In genomic region chr1:9292361-9293240, GRCh38 we compare ENCODE assay signal across 8 cellular contexts. TPM values are rescaled to one million over a fixed set of nuclear protein-coding genes. Genes with fewer than 3 reads are reported as not detected.
DNase-seq lines count a peak whose midpoint lies in the region; ATAC-seq and TF ChIP-seq lines count a peak whose summit lies in the region.

TSS of gene SPSB1 (plus strand) at chr1:9292894. CDS start at chr1:9355892, 62,998 bp downstream.

- TF ChIP-seq CTCF in DOHH2 (IDR thresholded peaks at IDR 0.05; ENCODE audit: low read depth, low read length, poor library complexity, severe bottlenecking) (no peak), foreskin fibroblast (IDR thresholded peaks at IDR 0.05; ENCODE audit: low read depth, low read length) (no peak), nephron progenitor cell (IDR thresholded peaks at IDR 0.05) (no peak), suprapubic skin (IDR thresholded peaks at IDR 0.05) (no peak)

- H3K27ac Mint-ChIP-seq in nephron progenitor cell: no peak within 1 kb of the TSS

- H3K4me2 ChIP-seq in DOHH2 (ENCODE audit: low read length): peak within 1 kb of the TSS; percentile 92

- TF ChIP-seq POLR2A in suprapubic skin (IDR thresholded peaks at IDR 0.05): peak; percentile 64 to 85

- H3K79me2 ChIP-seq in DOHH2 (ENCODE audit: control insufficient read depth, low read length): peaks cover 45% of the 10 kb centered on the region

- H3K4me1 ChIP-seq in DOHH2 (ENCODE audit: control insufficient read depth, low read length): peaks cover 25% of the 10 kb centered on the region
- H3K4me1 ChIP-seq in suprapubic skin: peaks cover 62% of the 10 kb centered on the region

- H3K27me3 ChIP-seq in DOHH2 (ENCODE audit: control insufficient read depth, low read length) (peaks cover 6% of the 10 kb centered on the region), suprapubic skin (no peaks in the 10 kb centered on the region)

- H3K4me3 ChIP-seq in DOHH2 (ENCODE audit: low read length): peak within 1 kb of the TSS; percentile 91
- H3K4me3 ChIP-seq in foreskin fibroblast (ENCODE audit: low read depth in 1 of 2, low read length in 2 of 2): peak within 1 kb of the TSS; percentile 86 to 92
- H3K4me3 ChIP-seq in suprapubic skin: peak within 1 kb of the TSS; percentile 78

- peaks cover 2% of the 10 kb centered on the region; the same call in 1 of the 2 replicates for H3F3A ChIP-seq in DOHH2 (ENCODE audit: control insufficient read depth, insufficient read depth)

- 2% methylated on average over 59 of the region's 119 CpGs for WGBS in suprapubic skin

- H3K9me3 ChIP-seq in DOHH2 (ENCODE audit: control insufficient read depth, insufficient read depth, low read length) (peaks cover 8% of the 10 kb centered on the region), suprapubic skin (no peaks in the 10 kb centered on the region)

- peak; percentile 53 for ATAC-seq in HG03097 (IDR thresholded peaks at IDR 0.05; ENCODE audit: low FRiP score, unreplicated experiment)
- no peak for ATAC-seq in HG03342 (IDR thresholded peaks at IDR 0.05; ENCODE audit: unreplicated experiment)

- H3K27me3 Mint-ChIP-seq in nephron progenitor cell (ENCODE audit: low read depth, poor library complexity): peaks cover 2% of the 10 kb centered on the region

- H3K9me2 ChIP-seq in DOHH2 (replicated peaks; ENCODE audit: control insufficient read depth, low read length): no peaks in the 10 kb centered on the region

- peaks cover 14% of the 10 kb centered on the region for H3K4me1 Mint-ChIP-seq in nephron progenitor cell

- peaks cover 5% of the 10 kb centered on the region for H3K36me3 Mint-ChIP-seq in nephron progenitor cell (ENCODE audit: low read depth)

- DNase-seq in RKO (ENCODE audit: low spot score) (peak; percentile 79), activated gamma-delta T cell (lab: John Stamatoyannopoulos, UW) (peak; percentile 42), foreskin fibroblast (peak; percentile 79 to 93), nephron progenitor cell (peak; percentile 75), suprapubic skin (ENCODE audit: low spot score in 2 of 2) (peak in 1 of 2 donors; percentile 85)

- peak within 1 kb of the TSS; percentile 76 for H3K4me3 Mint-ChIP-seq in nephron progenitor cell

- H4K20me1 ChIP-seq in DOHH2 (ENCODE audit: control insufficient read depth, insufficient read depth, low read depth, low read length): peaks cover 12% of the 10 kb centered on the region

- TF ChIP-seq EP300 in suprapubic skin (IDR thresholded peaks at IDR 0.05): no peak

- peaks cover 14% of the 10 kb centered on the region for H3K9me3 Mint-ChIP-seq in nephron progenitor cell

- H3K36me3 ChIP-seq in DOHH2 (ENCODE audit: control insufficient read depth, low read length) (no peaks in the 10 kb centered on the region), suprapubic skin (no peaks in the 10 kb centered on the region)

- H3K27ac ChIP-seq in DOHH2 (ENCODE audit: low read depth, low read length): no peak within 1 kb of the TSS
- H3K27ac ChIP-seq in suprapubic skin: peak within 1 kb of the TSS; percentile 93

RNA-seq across cellular contexts. Expression of gene SPSB1, which starts in this region (rescaled TPM):
- total RNA-seq in suprapubic skin: 10 to 100 TPM; 28.3 to 49.2 (median 42.1) TPM
